ENCODE assay signal across 19 cellular contexts in genomic region chr1:38088366-38088765, GRCh38. TPM values are rescaled to one million over a fixed set of nuclear protein-coding genes. Genes with fewer than 3 reads are reported as not detected.
DNase-seq lines count a peak whose midpoint lies in the region; ATAC-seq and TF ChIP-seq lines count a peak whose summit lies in the region.
"Had no signal": no experiment of that assay in that cellular context is flagged by ENCODE, and none has a peak within 500 bp of the region (broad histone marks: within the 10 kb centered on the region; RNA-seq: fewer than 3 reads in every experiment).

No MANE protein-coding gene starts in this region.

- H3K27me3 ChIP-seq in Karpas-422 (ENCODE audit: low read length) (peaks cover 3% of the 10 kb centered on the region; the same call in 1 of the 2 replicates), neural cell (ENCODE audit: insufficient read depth, low read depth, low read length) (no peaks in the 10 kb centered on the region)
- H3K27me3 ChIP-seq: SJSA1 had no signal

- H3K9me3 ChIP-seq in Karpas-422 (ENCODE audit: low read length) (no peaks in the 10 kb centered on the region), neural cell (ENCODE audit: low read length) (no peaks in the 10 kb centered on the region)
- H3K9me3 ChIP-seq: heart left ventricle, SJSA1, tibial artery had no signal

- H4K20me1 ChIP-seq in Karpas-422 (ENCODE audit: insufficient read depth, low read depth, low read length): no peaks in the 10 kb centered on the region
- H4K20me1 ChIP-seq in neural cell (ENCODE audit: insufficient read depth): no peaks in the 10 kb centered on the region

- H3K9me2 ChIP-seq in Karpas-422 (replicated peaks; ENCODE audit: insufficient read depth, low read length) (no peaks in the 10 kb centered on the region), neural cell (ENCODE audit: insufficient read depth, low read length) (no peaks in the 10 kb centered on the region)

- TF ChIP-seq RAD21 in neural cell (conservative IDR thresholded peaks at IDR 0.05): no peak

- H3K27ac ChIP-seq in Karpas-422 (ENCODE audit: low read length): no peak overlapping the region
- no peak overlapping the region for H3K27ac ChIP-seq in neural cell (ENCODE audit: low read length)
- H3K27ac ChIP-seq: heart left ventricle, SJSA1, tibial artery had no signal

- H2AFZ ChIP-seq in Karpas-422 (ENCODE audit: low read length): no peak overlapping the region
- H2AFZ ChIP-seq in neural cell (ENCODE audit: low read depth, low read length): no peak overlapping the region

- no peaks in the 10 kb centered on the region for H3K79me2 ChIP-seq in Karpas-422 (ENCODE audit: low read length)
- no peaks in the 10 kb centered on the region for H3K79me2 ChIP-seq in neural cell (replicated peaks; ENCODE audit: insufficient read depth, low read length)

- H3K36me3 ChIP-seq in Karpas-422 (ENCODE audit: insufficient read depth, low read length) (no peaks in the 10 kb centered on the region), neural cell (ENCODE audit: insufficient read depth, low read length) (no peaks in the 10 kb centered on the region)
- H3K36me3 ChIP-seq: heart left ventricle, SJSA1, tibial artery had no signal

- TF ChIP-seq EP300 in neural cell (conservative IDR thresholded peaks at IDR 0.05; ENCODE audit: poor library complexity, severe bottlenecking): no peak

- ATAC-seq in HG03108 (IDR thresholded peaks at IDR 0.05; ENCODE audit: unreplicated experiment) (no peak), GM21360 (IDR thresholded peaks at IDR 0.05; ENCODE audit: unreplicated experiment) (no peak)
- ATAC-seq: heart left ventricle had no signal

- in situ Hi-C loops in SK-MEL-5 (cut with HindIII; ENCODE audit: low pct_unique_long_range_greater_than_20kb, low sequenced_read_pairs): no loop called here

- peak; percentile 37 for TF ChIP-seq CTCF in neural cell (IDR thresholded peaks at IDR 0.05; ENCODE audit: poor library complexity, severe bottlenecking)

- peaks cover 10% of the 10 kb centered on the region for H3K4me1 ChIP-seq in Karpas-422 (ENCODE audit: low read length)
- H3K4me1 ChIP-seq: tibial artery had no signal

- H3K4me3 ChIP-seq in Karpas-422 (ENCODE audit: low read length) (no peak overlapping the region), neural cell (ENCODE audit: low read length) (no peak overlapping the region)
- H3K4me3 ChIP-seq: heart left ventricle, SJSA1, tibial artery had no signal

- H3F3A ChIP-seq in neural cell (ENCODE audit: insufficient read depth, low read length, poor library complexity, severe bottlenecking): no peaks in the 10 kb centered on the region

- H3K9ac ChIP-seq in Karpas-422 (ENCODE audit: low read length): no peak overlapping the region
- peak overlapping the region; percentile 11 for H3K9ac ChIP-seq in neural cell (ENCODE audit: low read length)

- DNase-seq in DMS79 treated with DMSO at 0.1 percent for 48 hours (lab: John Stamatoyannopoulos, UW) (peak; percentile 58), Karpas-422 (peak; percentile 49), SK-MEL-5 (ENCODE audit: low read depth, low spot score) (peak; percentile 2), NCI-H1105 (lab: John Stamatoyannopoulos, UW) (no peak)
- DNase-seq: activated CD4-positive, alpha-beta memory T cell treated with anti-CD3 and anti-CD28 coated beads, Interleukin-2, amount 10 ng/mL, durations not matched to agents 7 days and 5 days; anterior cingulate cortex; CD4-positive, alpha-beta memory T cell; cortex of kidney; erythroblast; heart left ventricle; IMR-90; NCI-H1105 treated with DMSO at 0.1 percent for 48 hours; NK-92 treated with Interleukin-12 subunit alpha and Interleukin-12 subunit beta, amount 100 ng/mL, for 24 hours; stimulated activated CD4-positive, alpha-beta T cell treated with anti-CD3 and anti-CD28 coated beads, Interleukin-4, amount 100 ng/mL, for 1 hour; tibial artery had no signal

- no peak overlapping the region for H3K4me2 ChIP-seq in Karpas-422 (ENCODE audit: low read depth, low read length, poor library complexity, severe bottlenecking)
- H3K4me2 ChIP-seq in neural cell (ENCODE audit: low read length): no peak overlapping the region

TF ChIP-seq in neural cell, 6 proteins besides CTCF, POLR2A, EP300 and RAD21:
- TF ChIP-seq SMC3 (conservative IDR thresholded peaks at IDR 0.05; ENCODE audit: poor library complexity): peak; percentile 15
- TF ChIP-seq TAF1 (IDR thresholded peaks at IDR 0.05; ENCODE audit: low read depth): no peak
- TF ChIP-seq MXI1 (conservative IDR thresholded peaks at IDR 0.05; ENCODE audit: poor library complexity, severe bottlenecking): no peak

RNA-seq across cellular contexts. Expression of gene POU3F1, which starts 41.8 kb away (rescaled TPM):
- total RNA-seq in Karpas-422 (2014; rRNA removed; shearing (Covaris generic); ENCODE audit: low replicate concordance): 0.07 TPM in 1 of 2 replicates, not detected in the other
- total RNA-seq in SK-MEL-5 (2014; rRNA removed; shearing (Covaris generic)): 3.0 and 4.0 TPM in 2 replicates
- polyA plus RNA-seq in SK-MEL-5 (2015; cell fraction: cytosol; rRNA removed): 3.7 and 5.1 TPM in 2 replicates
- 0.76 and 2.8 TPM in 2 replicates for polyA plus RNA-seq in SK-MEL-5 (2015; cell fraction: nucleus; rRNA removed)
- polyA plus RNA-seq in neural cell: 2.6 and 3.1 TPM in 2 replicates
- 4.9 and 6.6 TPM in 2 replicates for polyA minus RNA-seq in neural cell
- total RNA-seq: activated CD4-positive, alpha-beta memory T cell treated with anti-CD3 and anti-CD28 coated beads, Interleukin-2, amount 10 ng/mL, durations not matched to agents 7 days and 5 days; IMR-90 had no signal
- polyA plus RNA-seq: heart left ventricle, IMR-90 had no signal
